Comparison of ENCODE assay signal across 25 cellular contexts in genomic region chr16:2001456-2002355, GRCh38. TPM values are rescaled to one million over a fixed set of nuclear protein-coding genes. Genes with fewer than 3 reads are reported as not detected.
"Had no signal": no experiment of that assay in that cellular context is flagged by ENCODE, and none has a peak within 500 bp of the region (broad histone marks: within the 10 kb centered on the region; RNA-seq: fewer than 3 reads in every experiment).

No MANE protein-coding gene starts in this region.

- H3K27me3 ChIP-seq: brain microvascular endothelial cell, cardiac muscle cell had no signal

- ATAC-seq: Panc1 had no signal

- H3K4me3 ChIP-seq: cardiac muscle cell had no signal

- H3K27ac ChIP-seq: brain microvascular endothelial cell, cardiac muscle cell, VCaP had no signal

- DNase-seq: activated CD4-positive, alpha-beta memory T cell treated with anti-CD3 and anti-CD28 coated beads for 36 hours; activated CD4-positive, alpha-beta T cell treated with anti-CD3 and anti-CD28 coated beads, Interleukin-2, amount 10 ng/mL, durations not matched to agents 7 days and 5 days; activated CD4-positive, CD25-positive, alpha-beta regulatory T cell; activated CD8-positive, alpha-beta memory T cell treated with anti-CD3 and anti-CD28 coated beads for 24 hours; activated effector memory CD4-positive, alpha-beta T cell treated with Interleukin-2 at 50 U/mL for 16 hours; activated naive CD4-positive, alpha-beta T cell treated with Interleukin-2 at 50 U/mL for 16 hours; brain microvascular endothelial cell; Kasumi-1; KBM-7; NCI-H1105 treated with DMSO at 0.1 percent for 48 hours; NCI-H1436 treated with DMSO at 0.1 percent for 48 hours; NCI-H187; NCI-H2081; NCI-H510A treated with DMSO at 0.1 percent for 48 hours; NCI-H69; NK-92 treated with Interleukin-12 subunit alpha and Interleukin-12 subunit beta, amount 100 ng/mL, for 24 hours; OCI-M1; RPMI8226; SHP77; T-helper 2 cell had no signal

RNA-seq across cellular contexts. Expression of gene NOXO1, which starts 20.4 kb away (rescaled TPM):
- total RNA-seq: activated CD4-positive, alpha-beta memory T cell treated with anti-CD3 and anti-CD28 coated beads for 36 hours; activated T-helper 1 cell treated with anti-CD3 and anti-CD28 coated beads, Interleukin-12 subunit alpha, Interleukin-12 subunit beta, Interleukin-2, Interleukin-4 antibody, amounts not matched to agents 30 ng/mL and 10 ng/mL and 1 ng/mL, durations not matched to agents 14 hours and 24 hours and 36 hours; SK-MEL-5 had no signal
